In genomic region chr2:25664531-25665307, GRCh38 we compare ENCODE assay signal across 8 cellular contexts. TPM values are rescaled to one million over a fixed set of nuclear protein-coding genes. Genes with fewer than 3 reads are reported as not detected.
DNase-seq lines count a peak whose midpoint lies in the region; ATAC-seq, FAIRE-seq and TF ChIP-seq lines count a peak whose summit lies in the region.

No MANE protein-coding gene starts in this region.

- no peak for ATAC-seq in stimulated activated memory B cell treated with anti-CD40 and anti-IgM and Interleukin-4, amounts not matched to agents 10 μg/mL and 1 μg/mL and 100 μg/mL, for 72 hours
- ATAC-seq in HG03460 (IDR thresholded peaks at IDR 0.05; ENCODE audit: unreplicated experiment): no peak

- H3K36me3 ChIP-seq in keratinocyte (ENCODE audit: control insufficient read depth in 2 of 2, extremely low read depth in 1 of 2, insufficient read depth in 2 of 2, low read length in 2 of 2): no peaks in the 10 kb centered on the region

- DNase-seq in AG08396 (ENCODE audit: low spot score) (peak; percentile 72), GM12865 (ENCODE audit: low read depth) (peak; percentile 56), NCI-H748 (lab: John Stamatoyannopoulos, UW; ENCODE audit: unreplicated experiment) (peak; percentile 70), MCF 10A (ENCODE audit: unreplicated experiment) (peak; percentile 88), keratinocyte (ENCODE audit: low read depth, low spot score) (no peak)
- no peak for DNase-seq in activated T-helper 1 cell treated with anti-CD3 and anti-CD28 coated beads, Interleukin-12 subunit alpha, Interleukin-12 subunit beta, Interleukin-2, Interleukin-4 antibody, amounts not matched to agents 30 ng/mL and 10 ng/mL and 1 ng/mL, durations not matched to agents 14 hours and 24 hours and 36 hours (ENCODE audit: low spot score)

- no peaks in the 10 kb centered on the region for H4K20me1 ChIP-seq in keratinocyte (ENCODE audit: control insufficient read depth, extremely low read depth, insufficient read depth, low read length)

- H3K36me3 Mint-ChIP-seq in MCF 10A (ENCODE audit: insufficient read depth, unreplicated experiment): no peaks in the 10 kb centered on the region
- H3K36me3 Mint-ChIP-seq in stimulated activated memory B cell treated with anti-CD40 and anti-IgM and Interleukin-4, amounts not matched to agents 10 μg/mL and 1 μg/mL and 100 μg/mL, for 72 hours: no peaks in the 10 kb centered on the region
- peaks cover 1% of the 10 kb centered on the region for H3K36me3 Mint-ChIP-seq in activated T-helper 1 cell treated with anti-CD3 and anti-CD28 coated beads, Interleukin-12 subunit alpha, Interleukin-12 subunit beta, Interleukin-2, Interleukin-4 antibody, amounts not matched to agents 30 ng/mL and 10 ng/mL and 1 ng/mL, durations not matched to agents 14 hours and 24 hours and 36 hours (ENCODE audit: low read depth)

- peak; percentile 75 for FAIRE-seq in keratinocyte (lab: Jason Lieb, UNC)

- no peaks in the 10 kb centered on the region for H3K9me3 ChIP-seq in keratinocyte (ENCODE audit: control insufficient read depth, low read depth, low read length)

- peaks cover 27% of the 10 kb centered on the region for H3K4me1 Mint-ChIP-seq in MCF 10A (ENCODE audit: insufficient read depth, unreplicated experiment)
- H3K4me1 Mint-ChIP-seq in stimulated activated memory B cell treated with anti-CD40 and anti-IgM and Interleukin-4, amounts not matched to agents 10 μg/mL and 1 μg/mL and 100 μg/mL, for 72 hours: peaks cover 20% of the 10 kb centered on the region
- H3K4me1 Mint-ChIP-seq in activated T-helper 1 cell treated with anti-CD3 and anti-CD28 coated beads, Interleukin-12 subunit alpha, Interleukin-12 subunit beta, Interleukin-2, Interleukin-4 antibody, amounts not matched to agents 30 ng/mL and 10 ng/mL and 1 ng/mL, durations not matched to agents 14 hours and 24 hours and 36 hours (ENCODE audit: low read depth): peaks cover 19% of the 10 kb centered on the region

- POLR2A ChIA-PET in MCF 10A (lab: Yijun Ruan, JAX): interaction anchor here (0.6 to 4.6 kb wide), 8 partner anchors 8 to 57 kb away, joined by 3 to 26 read pairs (median 4); partner anchors contain the start of gene DTNB

- intact Hi-C loops in MCF 10A (cut with micrococcal nuclease): loop anchor here (1.0 kb wide), 1 partner anchor 57 kb away; no protein-coding TSS in a partner anchor
- intact Hi-C loops in activated T-helper 1 cell treated with anti-CD3 and anti-CD28 coated beads, Interleukin-12 subunit alpha, Interleukin-12 subunit beta, Interleukin-2, Interleukin-4 antibody, amounts not matched to agents 30 ng/mL and 10 ng/mL and 1 ng/mL, durations not matched to agents 14 hours and 24 hours and 36 hours (cut with micrococcal nuclease): loop anchor here (1.0 kb wide), 1 partner anchor 57 kb away; no protein-coding TSS in a partner anchor

- CTCF ChIA-PET in MCF 10A (lab: Yijun Ruan, JAX): interaction anchor here (0.6 to 5.1 kb wide), 24 partner anchors 8 to 735 kb away, joined by 3 to 150 read pairs (median 4); no protein-coding TSS in a partner anchor

- H3K4me1 ChIP-seq in keratinocyte (ENCODE audit: control insufficient read depth, extremely low read depth, insufficient read depth, low read length): peaks cover 24% of the 10 kb centered on the region

- no peak overlapping the region for H3K9ac ChIP-seq in keratinocyte (ENCODE audit: control insufficient read depth, extremely low read depth, insufficient read depth, low read length)

- H3K4me2 ChIP-seq in keratinocyte (ENCODE audit: control insufficient read depth, extremely low read depth, insufficient read depth, low read depth, low read length): peak overlapping the region; percentile 74

- H3K27ac Mint-ChIP-seq in MCF 10A (ENCODE audit: low read depth, unreplicated experiment): peak overlapping the region; percentile 50
- H3K27ac Mint-ChIP-seq in stimulated activated memory B cell treated with anti-CD40 and anti-IgM and Interleukin-4, amounts not matched to agents 10 μg/mL and 1 μg/mL and 100 μg/mL, for 72 hours: no peak overlapping the region
- no peak overlapping the region for H3K27ac Mint-ChIP-seq in activated T-helper 1 cell treated with anti-CD3 and anti-CD28 coated beads, Interleukin-12 subunit alpha, Interleukin-12 subunit beta, Interleukin-2, Interleukin-4 antibody, amounts not matched to agents 30 ng/mL and 10 ng/mL and 1 ng/mL, durations not matched to agents 14 hours and 24 hours and 36 hours

- H3K27me3 Mint-ChIP-seq in MCF 10A (ENCODE audit: insufficient read depth, unreplicated experiment): no peaks in the 10 kb centered on the region
- no peaks in the 10 kb centered on the region for H3K27me3 Mint-ChIP-seq in stimulated activated memory B cell treated with anti-CD40 and anti-IgM and Interleukin-4, amounts not matched to agents 10 μg/mL and 1 μg/mL and 100 μg/mL, for 72 hours
- H3K27me3 Mint-ChIP-seq in activated T-helper 1 cell treated with anti-CD3 and anti-CD28 coated beads, Interleukin-12 subunit alpha, Interleukin-12 subunit beta, Interleukin-2, Interleukin-4 antibody, amounts not matched to agents 30 ng/mL and 10 ng/mL and 1 ng/mL, durations not matched to agents 14 hours and 24 hours and 36 hours (ENCODE audit: insufficient read depth): peaks cover 9% of the 10 kb centered on the region

- H3K9me1 ChIP-seq in keratinocyte (ENCODE audit: control insufficient read depth, extremely low read depth, insufficient read depth, low read length): no peaks in the 10 kb centered on the region

- peak overlapping the region; percentile 81 for H2AFZ ChIP-seq in keratinocyte (ENCODE audit: control insufficient read depth, low read length)

- no TSS peak for BruUV-seq in MCF 10A (replicated peaks; lab: Mats Ljungman, UMichigan)

- dilution Hi-C loops in keratinocyte (cut with MboI; ENCODE audit: extremely low pct_ligation_motif_present, low sequenced_read_pairs): no loop called here

- peak overlapping the region; percentile 15 for H3K4me3 Mint-ChIP-seq in MCF 10A (ENCODE audit: unreplicated experiment)
- peak overlapping the region; percentile 6 for H3K4me3 Mint-ChIP-seq in stimulated activated memory B cell treated with anti-CD40 and anti-IgM and Interleukin-4, amounts not matched to agents 10 μg/mL and 1 μg/mL and 100 μg/mL, for 72 hours
- H3K4me3 Mint-ChIP-seq in activated T-helper 1 cell treated with anti-CD3 and anti-CD28 coated beads, Interleukin-12 subunit alpha, Interleukin-12 subunit beta, Interleukin-2, Interleukin-4 antibody, amounts not matched to agents 30 ng/mL and 10 ng/mL and 1 ng/mL, durations not matched to agents 14 hours and 24 hours and 36 hours: no peak overlapping the region

- no peaks in the 10 kb centered on the region for H3K9me3 Mint-ChIP-seq in MCF 10A (ENCODE audit: unreplicated experiment)
- no peaks in the 10 kb centered on the region for H3K9me3 Mint-ChIP-seq in stimulated activated memory B cell treated with anti-CD40 and anti-IgM and Interleukin-4, amounts not matched to agents 10 μg/mL and 1 μg/mL and 100 μg/mL, for 72 hours
- H3K9me3 Mint-ChIP-seq in activated T-helper 1 cell treated with anti-CD3 and anti-CD28 coated beads, Interleukin-12 subunit alpha, Interleukin-12 subunit beta, Interleukin-2, Interleukin-4 antibody, amounts not matched to agents 30 ng/mL and 10 ng/mL and 1 ng/mL, durations not matched to agents 14 hours and 24 hours and 36 hours: no peaks in the 10 kb centered on the region

- peaks cover 19% of the 10 kb centered on the region for H3K79me2 ChIP-seq in keratinocyte (ENCODE audit: control insufficient read depth, insufficient read depth, low read length)

- H3K4me3 ChIP-seq in GM12865 (ENCODE audit: low read depth, low read length): no peak overlapping the region
- H3K4me3 ChIP-seq in keratinocyte (ENCODE audit: control insufficient read depth in 2 of 3, extremely low read depth in 1 of 3, insufficient read depth in 2 of 3, low read depth in 1 of 3, low read length in 3 of 3): peak overlapping the region in 1 of 3 experiments; percentile 40

- H3K27ac ChIP-seq in keratinocyte (ENCODE audit: control insufficient read depth, insufficient read depth, low read length): peak overlapping the region; percentile 54

- no peaks in the 10 kb centered on the region for H3K27me3 ChIP-seq in keratinocyte (ENCODE audit: control insufficient read depth, extremely low read depth, insufficient read depth, low read length)

- TF ChIP-seq CTCF in GM12865 (IDR thresholded peaks at IDR 0.05; ENCODE audit: insufficient read depth, low read depth, low read length, missing control alignments): peak; percentile 62
- TF ChIP-seq CTCF in MCF 10A (IDR thresholded peaks at IDR 0.05; ENCODE audit: unreplicated experiment): peak; percentile 43
- peak; percentile 58 to 82 (median 82) for TF ChIP-seq CTCF in keratinocyte (optimal IDR thresholded peaks at IDR 0.05 in 1 of 3, IDR thresholded peaks at IDR 0.05 in 1 of 3, conservative IDR thresholded peaks at IDR 0.05 in 1 of 3; ENCODE audit: extremely low read depth in 1 of 3, insufficient read depth in 2 of 3, low read length in 3 of 3)

RNA-seq across cellular contexts. Expression of gene DTNB, which starts 8.7 kb away (rescaled TPM):
- total RNA-seq in MCF 10A (2022): 22.7 and 26.3 TPM in 2 replicates
- 19.5 to 31.5 TPM (median 28.2 TPM) in 3 replicates for polyA plus RNA-seq in keratinocyte
- polyA plus RNA-seq in keratinocyte (2011; ENCODE audit: low read depth): 23.4 TPM
- polyA plus RNA-seq in keratinocyte (2011; cell fraction: cytosol; rRNA removed): 21.8 and 29.0 TPM in 2 replicates
- polyA plus RNA-seq in keratinocyte (2011; cell fraction: nucleus; rRNA removed): 26.7 and 27.7 TPM in 2 replicates
- polyA plus RNA-seq in keratinocyte (2012; ENCODE audit: low replicate concordance): 20.2 and 24.2 TPM in 2 replicates
- polyA minus RNA-seq in keratinocyte: 31.0 to 47.4 TPM (median 32.8 TPM) in 3 replicates
- polyA minus RNA-seq in keratinocyte (2011; cell fraction: cytosol; rRNA and poly(A)+ RNA removed): 27.8 TPM
- 16.8 and 48.4 TPM in 2 replicates for polyA minus RNA-seq in keratinocyte (2011; cell fraction: nucleus; rRNA and poly(A)+ RNA removed)
- total RNA-seq in activated T-helper 1 cell treated with anti-CD3 and anti-CD28 coated beads, Interleukin-12 subunit alpha, Interleukin-12 subunit beta, Interleukin-2, Interleukin-4 antibody, amounts not matched to agents 30 ng/mL and 10 ng/mL and 1 ng/mL, durations not matched to agents 14 hours and 24 hours and 36 hours: 28.8 and 28.9 TPM in 2 replicates

Comparison
In these comparisons a context has a peak if more than half of its experiments do, and no peak if none do; other contexts are left out.
1. DNase-seq: peak in AG08396 (single experiment), GM12865 (single experiment), NCI-H748 (single experiment) and MCF 10A (single experiment); none in keratinocyte (single experiment) and activated T-helper 1 cell treated with anti-CD3 and anti-CD28 coated beads, Interleukin-12 subunit alpha, Interleukin-12 subunit beta, Interleukin-2, Interleukin-4 antibody, amounts not matched to agents 30 ng/mL and 10 ng/mL and 1 ng/mL, durations not matched to agents 14 hours and 24 hours and 36 hours (single experiment).
2. Peak in every context shown above with its lines, with median percentiles within 50 percentile points of each other: CTCF ChIP-seq.